8 cellular contexts compared by ENCODE assay signal in the genomic region with DNA sequence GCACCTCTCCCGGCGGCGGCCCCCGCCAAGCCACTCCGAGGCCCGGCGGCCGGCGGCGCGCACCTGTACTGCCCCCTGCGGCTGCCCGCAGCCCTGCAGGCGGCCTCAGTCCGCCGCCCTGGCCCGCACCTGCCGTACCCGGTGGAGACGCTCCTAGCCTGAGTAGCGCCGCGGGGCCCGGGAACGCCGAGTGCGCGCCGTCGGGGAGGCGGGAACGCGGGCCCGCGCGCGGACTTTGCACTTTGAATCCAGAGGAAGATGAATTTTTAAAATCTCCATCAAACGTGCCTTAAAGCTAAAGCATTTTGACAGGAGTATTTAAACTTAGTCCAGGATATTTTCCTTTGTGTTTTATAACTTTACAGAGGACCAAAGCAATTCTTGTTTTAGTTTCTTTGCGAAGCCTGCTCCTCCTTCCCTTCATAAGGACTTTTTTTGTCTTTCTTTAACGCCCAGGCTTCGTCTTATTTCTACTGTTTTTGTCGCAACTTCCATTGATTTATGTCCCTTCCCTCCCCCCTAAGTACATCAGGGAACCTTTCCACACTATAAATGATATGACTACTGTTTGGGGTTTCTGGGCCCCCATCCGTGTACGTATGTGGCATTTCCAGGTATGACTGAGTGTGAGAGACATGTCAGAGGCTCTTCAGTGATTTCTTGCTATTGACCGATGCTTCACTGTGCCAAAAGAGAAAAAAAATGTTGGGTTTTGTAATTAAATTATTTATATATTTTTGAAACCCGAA. TPM values are rescaled to one million over a fixed set of nuclear protein-coding genes. Genes with fewer than 3 reads are reported as not detected.
A peak's percentile ranks its signal among the peaks of the same experiment; 100 is the strongest.
DNase-seq lines count a peak whose midpoint lies in the region; ATAC-seq and TF ChIP-seq lines count a peak whose summit lies in the region.

No MANE protein-coding gene starts in this region.

- H3K36me3 ChIP-seq in WERI-Rb-1 = no peaks in the 10 kb centered on the region
- H3K36me3 ChIP-seq in ascending aorta = no peaks in the 10 kb centered on the region

- H3K4me1 Mint-ChIP-seq in stimulated activated naive CD8-positive, alpha-beta T cell treated with anti-CD3 and anti-CD28 coated beads, Interleukin-15, Interleukin-2, amounts not matched to agents 100 ng/mL and 50 ng/mL, for 24 hours (ENCODE audit: low read depth) = peaks cover 35% of the 10 kb centered on the region

- peak; percentile 89 for TF ChIP-seq CTCF in WERI-Rb-1 (IDR thresholded peaks at IDR 0.05; ENCODE audit: low read depth, low read length)
- TF ChIP-seq CTCF in ascending aorta (IDR thresholded peaks at IDR 0.05) = no peak

- peak overlapping the region; percentile 42 for H3K4me3 Mint-ChIP-seq in stimulated activated naive CD8-positive, alpha-beta T cell treated with anti-CD3 and anti-CD28 coated beads, Interleukin-15, Interleukin-2, amounts not matched to agents 100 ng/mL and 50 ng/mL, for 24 hours

- H3K27me3 ChIP-seq in WERI-Rb-1 (ENCODE audit: insufficient read depth, low read depth, severe bottlenecking) (peaks cover 72% of the 10 kb centered on the region), ascending aorta (peaks cover 20% of the 10 kb centered on the region)

- no peaks in the 10 kb centered on the region for H3K9me3 ChIP-seq in WERI-Rb-1 (ENCODE audit: severe bottlenecking)
- no peaks in the 10 kb centered on the region for H3K9me3 ChIP-seq in ascending aorta

- H3K4me1 ChIP-seq in ascending aorta = peaks cover 5 to 7% of the 10 kb centered on the region in 2 donors

- peaks cover 64% of the 10 kb centered on the region for H3K27me3 Mint-ChIP-seq in stimulated activated naive CD8-positive, alpha-beta T cell treated with anti-CD3 and anti-CD28 coated beads, Interleukin-15, Interleukin-2, amounts not matched to agents 100 ng/mL and 50 ng/mL, for 24 hours

- H3K27ac ChIP-seq in WERI-Rb-1 = no peak overlapping the region
- H3K27ac ChIP-seq in ascending aorta = no peak overlapping the region

- H3K4me3 ChIP-seq in WERI-Rb-1 (ENCODE audit: low read depth, low read length) (peak overlapping the region; percentile 29), ascending aorta (no peak overlapping the region)

- peak; percentile 70 for DNase-seq in activated CD8-positive, alpha-beta memory T cell treated with anti-CD3 and anti-CD28 coated beads, Interleukin-2, amount 50 U/mL, for 48 hours
- no peak for DNase-seq in activated CD8-positive, alpha-beta memory T cell treated with anti-CD3 and anti-CD28 coated beads for 24 hours
- DNase-seq in WERI-Rb-1 (peak; percentile 76), germinal center (ENCODE audit: low spot score) (peak; percentile 44), NCI-H2081 (lab: John Stamatoyannopoulos, UW) (no peak), ascending aorta (ENCODE audit: low spot score in 2 of 2) (no peak)

- peaks cover 4% of the 10 kb centered on the region for H3K36me3 Mint-ChIP-seq in stimulated activated naive CD8-positive, alpha-beta T cell treated with anti-CD3 and anti-CD28 coated beads, Interleukin-15, Interleukin-2, amounts not matched to agents 100 ng/mL and 50 ng/mL, for 24 hours (ENCODE audit: low read depth)

- H3K27ac Mint-ChIP-seq in stimulated activated naive CD8-positive, alpha-beta T cell treated with anti-CD3 and anti-CD28 coated beads, Interleukin-15, Interleukin-2, amounts not matched to agents 100 ng/mL and 50 ng/mL, for 24 hours = peak overlapping the region; percentile 80

- intact Hi-C loops in ascending aorta (cut with DNase I) = no loop called here

- no peak for ATAC-seq in HG02588 (IDR thresholded peaks at IDR 0.05; ENCODE audit: unreplicated experiment)

- no peaks in the 10 kb centered on the region for H3K9me3 Mint-ChIP-seq in stimulated activated naive CD8-positive, alpha-beta T cell treated with anti-CD3 and anti-CD28 coated beads, Interleukin-15, Interleukin-2, amounts not matched to agents 100 ng/mL and 50 ng/mL, for 24 hours

RNA-seq across cellular contexts. Expression of a gene that starts 2.0 kb away (rescaled TPM):
- total RNA-seq in ascending aorta = 0.21 TPM

Comparison
In these comparisons a context has a peak if more than half of its experiments do, and no peak if none do; other contexts are left out.
1. DNase-seq: peak in activated CD8-positive, alpha-beta memory T cell treated with anti-CD3 and anti-CD28 coated beads, Interleukin-2, amount 50 U/mL, for 48 hours (single experiment), WERI-Rb-1 (single experiment) and germinal center (single experiment); none in activated CD8-positive, alpha-beta memory T cell treated with anti-CD3 and anti-CD28 coated beads for 24 hours (single experiment), NCI-H2081 (0 of 2) and ascending aorta (0 of 2).